ENCODE assay signal across 27 cellular contexts in the genomic region with DNA sequence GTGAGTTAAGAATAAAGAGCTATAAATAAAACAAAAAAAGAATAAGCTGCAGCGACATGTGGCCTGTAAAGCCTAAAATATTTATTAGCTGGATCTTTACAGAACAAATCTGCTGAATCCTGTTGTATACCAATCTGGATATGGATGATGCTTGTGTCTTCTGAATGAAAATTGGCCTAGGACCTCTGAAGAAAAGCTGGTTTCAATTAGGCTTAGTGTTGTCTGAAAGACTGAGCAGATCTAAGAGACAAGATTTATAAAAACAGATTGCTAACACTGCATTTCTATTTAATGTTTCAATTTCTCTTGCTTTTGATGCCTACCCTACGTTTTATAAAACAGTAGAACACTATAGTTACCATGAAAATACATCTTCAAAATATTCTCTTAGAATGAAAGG. TPM values are rescaled to one million over a fixed set of nuclear protein-coding genes. Genes with fewer than 3 reads are reported as not detected.
"Had no signal": no experiment of that assay in that cellular context is flagged by ENCODE, and none has a peak within 500 bp of the region (broad histone marks: within the 10 kb centered on the region; RNA-seq: fewer than 3 reads in every experiment).

No MANE protein-coding gene starts in this region.

- H3K27me3 ChIP-seq: breast epithelium, esophagus muscularis mucosa, pancreas, sigmoid colon had no signal

- H3K36me3 ChIP-seq: breast epithelium, pancreas, prostate gland, thoracic aorta had no signal

- DNase-seq: activated CD4-positive, alpha-beta memory T cell treated with anti-CD3 and anti-CD28 coated beads for 36 hours; activated CD4-positive, alpha-beta T cell treated with anti-CD3 and anti-CD28 coated beads, Interleukin-2, amount 10 ng/mL, durations not matched to agents 24 days and 14 days; activated CD4-positive, CD25-positive, alpha-beta regulatory T cell treated with anti-CD3 and anti-CD28 coated beads, Interleukin-2, amount 50 U/mL, for 72 hours; activated CD8-positive, alpha-beta memory T cell treated with anti-CD3 and anti-CD28 coated beads, Interleukin-2, amount 50 U/mL, for 4 hours; activated gamma-delta T cell treated with Interleukin-2 at 50 U/mL for 16 hours; activated naive CD4-positive, alpha-beta T cell treated with anti-CD3 and anti-CD28 coated beads, Interleukin-2, amount 50 U/mL, for 16 hours; activated T-cell treated with anti-CD3 and anti-CD28 coated beads, Interleukin-2, amount 50 U/mL, for 1 hour; amygdala; central memory CD4-positive, alpha-beta T cell; left cardiac atrium; midbrain; naive thymus-derived CD4-positive, alpha-beta T cell; pancreas; sigmoid colon; small intestine; stimulated activated CD4-positive, alpha-beta T cell treated with anti-CD3 and anti-CD28 coated beads, Interleukin-4, amount 100 ng/mL, for 24 hours; T-helper 2 cell; trophoblast cell had no signal

- H3K9me3 ChIP-seq: breast epithelium, esophagus muscularis mucosa, pancreas, prostate gland, sigmoid colon, thoracic aorta had no signal

- FAIRE-seq: frontal cortex, islet of Langerhans, small intestine, urothelium cell line had no signal

- H3K27ac ChIP-seq: breast epithelium, esophagus muscularis mucosa, pancreas, prostate gland, sigmoid colon, thoracic aorta had no signal

- ATAC-seq: left cardiac atrium; naive thymus-derived CD4-positive, alpha-beta T cell; pancreas; stimulated activated effector memory CD8-positive, alpha-beta T cell treated with anti-CD3 and anti-CD28 coated beads, Interleukin-12 subunit alpha, Interleukin-12 subunit beta, amount 100 ng/mL, for 72 hours had no signal

- H3K4me3 ChIP-seq: breast epithelium, esophagus muscularis mucosa, pancreas, prostate gland, sigmoid colon, thoracic aorta had no signal

- H3K4me1 ChIP-seq: breast epithelium, pancreas, prostate gland had no signal

RNA-seq across cellular contexts. Expression of gene ST3GAL6, which starts 57.9 kb away (rescaled TPM):
- total RNA-seq: activated CD4-positive, alpha-beta memory T cell treated with anti-CD3 and anti-CD28 coated beads for 36 hours; activated CD4-positive, alpha-beta T cell treated with anti-CD3 and anti-CD28 coated beads, Interleukin-2, amount 10 ng/mL, durations not matched to agents 24 days and 14 days; activated CD8-positive, alpha-beta memory T cell treated with anti-CD3 and anti-CD28 coated beads for 36 hours had no signal
